Comparison of ENCODE assay signal across 12 cellular contexts in genomic region chr12:46770501-46771183, GRCh38. TPM values are rescaled to one million over a fixed set of nuclear protein-coding genes. Genes with fewer than 3 reads are reported as not detected.
DNase-seq lines count a peak whose midpoint lies in the region; ATAC-seq and TF ChIP-seq lines count a peak whose summit lies in the region.
"Had no signal": no experiment of that assay in that cellular context is flagged by ENCODE, and none has a peak within 500 bp of the region (broad histone marks: within the 10 kb centered on the region; RNA-seq: fewer than 3 reads in every experiment).

No MANE protein-coding gene starts in this region.

- H3K9me3 Mint-ChIP-seq in activated CD4-positive, alpha-beta memory T cell treated with anti-CD3 and anti-CD28 coated beads for 36 hours: no peaks in the 10 kb centered on the region
- H3K9me3 Mint-ChIP-seq: CD4-positive, alpha-beta T cell had no signal

- CTCF ChIA-PET in activated CD4-positive, alpha-beta memory T cell treated with anti-CD3 and anti-CD28 coated beads for 36 hours (lab: Charles Lee): interaction anchor here (1.3 kb wide), 1 partner anchor 213 kb away, joined by 3 read pairs; no protein-coding TSS in a partner anchor

- no peak overlapping the region for H2BK15ac ChIP-seq in neuronal stem cell (ENCODE audit: low read length)

- H2BK5ac ChIP-seq in neuronal stem cell (ENCODE audit: low read length): no peak overlapping the region

- no peak overlapping the region for H4K91ac ChIP-seq in neuronal stem cell (ENCODE audit: low read depth, low read length, poor library complexity)

- no peak overlapping the region for H3K4ac ChIP-seq in neuronal stem cell (ENCODE audit: low read length)

- H3K4me2 ChIP-seq in neuronal stem cell (ENCODE audit: insufficient read depth, low read length, poor library complexity, severe bottlenecking): no peak overlapping the region

- H3K9me3 ChIP-seq in neuronal stem cell (replicated peaks in 1 of 2; ENCODE audit: control insufficient read depth in 2 of 2, insufficient read depth in 1 of 2, low read depth in 1 of 2, low read length in 2 of 2): no peaks in the 10 kb centered on the region
- no peaks in the 10 kb centered on the region for H3K9me3 ChIP-seq in MG63
- H3K9me3 ChIP-seq in WERI-Rb-1 (ENCODE audit: severe bottlenecking): no peaks in the 10 kb centered on the region

- no peak overlapping the region for H3K4me3 Mint-ChIP-seq in activated CD4-positive, alpha-beta memory T cell treated with anti-CD3 and anti-CD28 coated beads for 36 hours
- H3K4me3 Mint-ChIP-seq: CD4-positive, alpha-beta T cell had no signal

- no peak for TF ChIP-seq CTCF in fibroblast of the aortic adventitia (IDR thresholded peaks at IDR 0.05; ENCODE audit: insufficient read depth, low read length)
- no peak for TF ChIP-seq CTCF in WERI-Rb-1 (IDR thresholded peaks at IDR 0.05; ENCODE audit: low read depth, low read length)

- H3K4me1 ChIP-seq in neuronal stem cell (ENCODE audit: control insufficient read depth in 2 of 2, insufficient read depth in 1 of 2, low read depth in 1 of 2, low read length in 2 of 2): peaks cover 0 to 9% of the 10 kb centered on the region in 2 donors

- POLR2A ChIA-PET in activated CD4-positive, alpha-beta memory T cell treated with anti-CD3 and anti-CD28 coated beads for 36 hours (lab: Charles Lee): no interaction called here

- no peak overlapping the region for H4K8ac ChIP-seq in neuronal stem cell (ENCODE audit: low read depth, low read length)

- H3K23ac ChIP-seq in neuronal stem cell (ENCODE audit: low read depth, low read length, poor library complexity): no peak overlapping the region

- ATAC-seq in GM21786 (IDR thresholded peaks at IDR 0.05; ENCODE audit: unreplicated experiment): no peak

- peak; percentile 81 for DNase-seq in DMS53 (lab: John Stamatoyannopoulos, UW)
- peak; percentile 66 for DNase-seq in NCI-H82 (lab: John Stamatoyannopoulos, UW)
- peak; percentile 64 for DNase-seq in fibroblast of the aortic adventitia (ENCODE audit: low read depth)
- DNase-seq in neuronal stem cell (ENCODE audit: low spot score): peak; percentile 20
- DNase-seq in activated CD4-positive, alpha-beta memory T cell treated with anti-CD3 and anti-CD28 coated beads for 36 hours: no peak
- DNase-seq in MG63: no peak
- no peak for DNase-seq in WERI-Rb-1
- DNase-seq: CD4-positive, alpha-beta T cell; effector CD4-positive, alpha-beta T cell; MM.1S had no signal

- no peak overlapping the region for H3K9ac ChIP-seq in neuronal stem cell (ENCODE audit: low read depth, low read length, poor library complexity)

- H3K18ac ChIP-seq in neuronal stem cell (ENCODE audit: low read length): no peak overlapping the region

- H3K4me3 ChIP-seq in fibroblast of the aortic adventitia (ENCODE audit: low read depth, low read length) (no peak overlapping the region), neuronal stem cell (ENCODE audit: low read length in 2 of 2) (no peak overlapping the region), MG63 (no peak overlapping the region), WERI-Rb-1 (ENCODE audit: low read depth, low read length) (no peak overlapping the region)

- H3K27me3 ChIP-seq in neuronal stem cell (ENCODE audit: control insufficient read depth in 3 of 3, insufficient read depth in 3 of 3, low read depth in 1 of 3, low read length in 3 of 3): no peaks in the 10 kb centered on the region
- H3K27me3 ChIP-seq in MG63: no peaks in the 10 kb centered on the region
- H3K27me3 ChIP-seq in WERI-Rb-1 (ENCODE audit: insufficient read depth, low read depth, severe bottlenecking): peaks cover 12% of the 10 kb centered on the region

- no CpG with 5 or more reads among the region's 3 CpGs for WGBS in neuronal stem cell (ENCODE audit: extremely low coverage in 2 of 2, insufficient read length in 2 of 2, insufficient replicate concordance in 1 of 2), 2 donors

- H2AK5ac ChIP-seq in neuronal stem cell (ENCODE audit: low read depth, low read length): no peak overlapping the region

- no peaks in the 10 kb centered on the region for H3K4me1 Mint-ChIP-seq in activated CD4-positive, alpha-beta memory T cell treated with anti-CD3 and anti-CD28 coated beads for 36 hours (ENCODE audit: low read depth)

- H3K36me3 Mint-ChIP-seq in activated CD4-positive, alpha-beta memory T cell treated with anti-CD3 and anti-CD28 coated beads for 36 hours: no peaks in the 10 kb centered on the region

- intact Hi-C loops in activated CD4-positive, alpha-beta memory T cell treated with anti-CD3 and anti-CD28 coated beads for 36 hours (cut with micrococcal nuclease): no loop called here

- peaks cover 9% of the 10 kb centered on the region for H3K27me3 Mint-ChIP-seq in activated CD4-positive, alpha-beta memory T cell treated with anti-CD3 and anti-CD28 coated beads for 36 hours

- H3K14ac ChIP-seq in neuronal stem cell (ENCODE audit: low read length): no peak overlapping the region

- H3K36me3 ChIP-seq in neuronal stem cell (replicated peaks in 1 of 2; ENCODE audit: control insufficient read depth in 2 of 2, insufficient read depth in 2 of 2, low read length in 2 of 2) (no peaks in the 10 kb centered on the region), MG63 (no peaks in the 10 kb centered on the region), WERI-Rb-1 (no peaks in the 10 kb centered on the region)

- no peak overlapping the region for H3K27ac Mint-ChIP-seq in activated CD4-positive, alpha-beta memory T cell treated with anti-CD3 and anti-CD28 coated beads for 36 hours
- H3K27ac Mint-ChIP-seq: CD4-positive, alpha-beta T cell had no signal

- no peaks in the 10 kb centered on the region for H3K79me1 ChIP-seq in neuronal stem cell (ENCODE audit: low read depth, low read length)

- H2BK12ac ChIP-seq in neuronal stem cell (ENCODE audit: low read length): no peak overlapping the region

- peak overlapping the region; percentile 16 for H3K27ac ChIP-seq in neuronal stem cell (replicated peaks; ENCODE audit: low read length)
- H3K27ac ChIP-seq in WERI-Rb-1: no peak overlapping the region

- H2BK120ac ChIP-seq in neuronal stem cell (ENCODE audit: low read depth, low read length): no peak overlapping the region

- H2AFZ ChIP-seq in neuronal stem cell (ENCODE audit: low read length): no peak overlapping the region

RNA-seq across cellular contexts. Expression of gene SLC38A4, which starts 55.2 kb away (rescaled TPM):
- total RNA-seq in fibroblast of the aortic adventitia (ENCODE audit: low replicate concordance): 1.6 and 4.6 TPM in 2 replicates
- 12.0 TPM for polyA plus RNA-seq in neuronal stem cell (2013, experiment 1 of 2)
- polyA plus RNA-seq in neuronal stem cell (2013, experiment 2 of 2): 12.5 TPM
- not detected for total RNA-seq in activated CD4-positive, alpha-beta memory T cell treated with anti-CD3 and anti-CD28 coated beads for 36 hours
- total RNA-seq in MG63 (2014; rRNA removed; shearing (Covaris generic); ENCODE audit: low replicate concordance): 3.0 and 7.8 TPM in 2 replicates
- total RNA-seq: CD4-positive, alpha-beta T cell; renal cortical epithelial cell had no signal

Comparison
In these comparisons a context has a peak if more than half of its experiments do, and no peak if none do; other contexts are left out.
1. DNase-seq: peak in DMS53 (single experiment), NCI-H82 (single experiment), fibroblast of the aortic adventitia (single experiment) and neuronal stem cell (single experiment); none in activated CD4-positive, alpha-beta memory T cell treated with anti-CD3 and anti-CD28 coated beads for 36 hours (single experiment), MG63 (single experiment) and WERI-Rb-1 (single experiment).